ENCODE assay signal across 8 cellular contexts in genomic region chr2:18987592-18988073, GRCh38.
DNase-seq lines count a peak whose midpoint lies in the region; ATAC-seq and TF ChIP-seq lines count a peak whose summit lies in the region.

No MANE protein-coding gene starts in this region.

- no peak overlapping the region for H3K4me2 ChIP-seq in neuronal stem cell (ENCODE audit: insufficient read depth, low read length, poor library complexity, severe bottlenecking)

- no peak overlapping the region for H4K91ac ChIP-seq in neuronal stem cell (ENCODE audit: low read depth, low read length, poor library complexity)

- in situ Hi-C loops in Caki2 (cut with HindIII; ENCODE audit: low pct_unique_long_range_greater_than_20kb, low sequenced_read_pairs), result no loop called here
- in situ Hi-C loops in GM13976 (cut with MboI; ENCODE audit: low sequenced_read_pairs, unreplicated experiment), result no loop called here

- no peak overlapping the region for H3K14ac ChIP-seq in neuronal stem cell (ENCODE audit: low read length)

- no peak overlapping the region for H3K9ac ChIP-seq in neuronal stem cell (ENCODE audit: low read depth, low read length, poor library complexity)

- H2AK5ac ChIP-seq in neuronal stem cell (ENCODE audit: low read depth, low read length), result no peak overlapping the region

- peaks cover 5 to 15% of the 10 kb centered on the region in 2 donors for H3K4me1 ChIP-seq in neuronal stem cell (ENCODE audit: control insufficient read depth in 2 of 2, insufficient read depth in 1 of 2, low read depth in 1 of 2, low read length in 2 of 2)

- no peak overlapping the region for H4K8ac ChIP-seq in neuronal stem cell (ENCODE audit: low read depth, low read length)

- H3K9me3 ChIP-seq in neuronal stem cell (replicated peaks in 1 of 2; ENCODE audit: control insufficient read depth in 2 of 2, insufficient read depth in 1 of 2, low read depth in 1 of 2, low read length in 2 of 2), result no peaks in the 10 kb centered on the region

- TF ChIP-seq CTCF in GM13976 (IDR thresholded peaks at IDR 0.05; ENCODE audit: borderline replicate concordance, control extremely low read depth, extremely low read depth, insufficient read depth, missing control alignments), result no peak

- no peak overlapping the region for H3K18ac ChIP-seq in neuronal stem cell (ENCODE audit: low read length)

- H3K27me3 Mint-ChIP-seq in activated T-cell treated with anti-CD3 and anti-CD28 coated beads, Interleukin-2, amount 50 U/mL, for 4 hours (ENCODE audit: low read depth), result no peaks in the 10 kb centered on the region

- H2AFZ ChIP-seq in neuronal stem cell (ENCODE audit: low read length), result peak overlapping the region; percentile 40

- H2BK12ac ChIP-seq in neuronal stem cell (ENCODE audit: low read length), result no peak overlapping the region

- H3K36me3 Mint-ChIP-seq in activated T-cell treated with anti-CD3 and anti-CD28 coated beads, Interleukin-2, amount 50 U/mL, for 4 hours (ENCODE audit: insufficient read depth), result no peaks in the 10 kb centered on the region

- DNase-seq in Caki2 (ENCODE audit: low read depth) (peak; percentile 67), NCI-H345 (lab: John Stamatoyannopoulos, UW) (peak; percentile 32), epidermal melanocyte (ENCODE audit: insufficient read length, low spot score) (peak; percentile 28), neuronal stem cell (ENCODE audit: low spot score) (no peak), GM13976 (ENCODE audit: low spot score) (no peak), NCI-H1436 treated with DMSO at 0.1 percent for 48 hours (lab: John Stamatoyannopoulos, UW) (no peak)
- no peak for DNase-seq in activated CD4-positive, alpha-beta T cell treated with anti-CD3 and anti-CD28 coated beads, Interleukin-2, amount 50 U/mL, for 48 hours
- no peak for DNase-seq in activated T-cell treated with anti-CD3 and anti-CD28 coated beads, Interleukin-2, amount 50 U/mL, for 4 hours

- no peaks in the 10 kb centered on the region for H3K27me3 ChIP-seq in neuronal stem cell (ENCODE audit: control insufficient read depth in 3 of 3, insufficient read depth in 3 of 3, low read depth in 1 of 3, low read length in 3 of 3)

- H3K4me1 Mint-ChIP-seq in activated T-cell treated with anti-CD3 and anti-CD28 coated beads, Interleukin-2, amount 50 U/mL, for 4 hours (ENCODE audit: low read depth), result no peaks in the 10 kb centered on the region

- WGBS in neuronal stem cell (ENCODE audit: extremely low coverage in 2 of 2, insufficient read length in 2 of 2, insufficient replicate concordance in 1 of 2), 2 donors, result no CpG with 5 or more reads among the region's 4 CpGs

- H3K79me1 ChIP-seq in neuronal stem cell (ENCODE audit: low read depth, low read length), result no peaks in the 10 kb centered on the region

- no peak overlapping the region for H3K4me3 Mint-ChIP-seq in activated T-cell treated with anti-CD3 and anti-CD28 coated beads, Interleukin-2, amount 50 U/mL, for 4 hours

- no peak overlapping the region for H3K23ac ChIP-seq in neuronal stem cell (ENCODE audit: low read depth, low read length, poor library complexity)

- no peak overlapping the region for H3K27ac ChIP-seq in neuronal stem cell (replicated peaks; ENCODE audit: low read length)

- no peaks in the 10 kb centered on the region for H3K36me3 ChIP-seq in neuronal stem cell (replicated peaks in 1 of 2; ENCODE audit: control insufficient read depth in 2 of 2, insufficient read depth in 2 of 2, low read length in 2 of 2)

- no peak overlapping the region for H3K4me3 ChIP-seq in neuronal stem cell (ENCODE audit: low read length in 2 of 2)

- H2BK5ac ChIP-seq in neuronal stem cell (ENCODE audit: low read length), result no peak overlapping the region

- no peak for ATAC-seq in activated T-cell treated with anti-CD3 and anti-CD28 coated beads, Interleukin-2, amount 50 U/mL, for 4 hours

- H3K9me3 Mint-ChIP-seq in activated T-cell treated with anti-CD3 and anti-CD28 coated beads, Interleukin-2, amount 50 U/mL, for 4 hours, result no peaks in the 10 kb centered on the region

- H3K4ac ChIP-seq in neuronal stem cell (ENCODE audit: low read length), result no peak overlapping the region

- H2BK120ac ChIP-seq in neuronal stem cell (ENCODE audit: low read depth, low read length), result no peak overlapping the region

- no peak overlapping the region for H2BK15ac ChIP-seq in neuronal stem cell (ENCODE audit: low read length)

Comparison
In these comparisons a context has a peak if more than half of its experiments do, and no peak if none do; other contexts are left out.
1. DNase-seq: peak in Caki2 (single experiment), NCI-H345 (single experiment) and epidermal melanocyte (single experiment); none in neuronal stem cell (single experiment), GM13976 (single experiment), NCI-H1436 treated with DMSO at 0.1 percent for 48 hours (single experiment), activated CD4-positive, alpha-beta T cell treated with anti-CD3 and anti-CD28 coated beads, Interleukin-2, amount 50 U/mL, for 48 hours (0 of 2) and activated T-cell treated with anti-CD3 and anti-CD28 coated beads, Interleukin-2, amount 50 U/mL, for 4 hours (single experiment).